Comparison of ENCODE assay signal across 22 cellular contexts in genomic region chr1:5833911-5834310, GRCh38.
"Had no signal": no experiment of that assay in that cellular context is flagged by ENCODE, and none has a peak within 500 bp of the region (broad histone marks: within the 10 kb centered on the region; RNA-seq: fewer than 3 reads in every experiment).

No MANE protein-coding gene starts in this region.

- H3K79me2 ChIP-seq: hepatocyte had no signal

- DNase-seq: dermis blood vessel endothelial cell; dorsolateral prefrontal cortex; effector CD4-positive, alpha-beta T cell; effector memory CD4-positive, alpha-beta T cell; foreskin keratinocyte; heart left ventricle; hypothalamus; immature natural killer cell; islet precursor cell; left cardiac atrium; left ventricle myocardium superior; mesenchymal stem cell; mucosa of descending colon had no signal

- H3K27me3 ChIP-seq: foreskin keratinocyte had no signal

- ATAC-seq: foreskin keratinocyte, gastroesophageal sphincter, heart left ventricle, left cardiac atrium, left lung, left ventricle myocardium superior, lower lobe of right lung, mucosa of descending colon had no signal

- H3K4me1 ChIP-seq: esophagus muscularis mucosa, foreskin keratinocyte, gastroesophageal sphincter, heart left ventricle, left lung, lower lobe of right lung had no signal

- H3K4me3 ChIP-seq: coronary artery, dorsolateral prefrontal cortex, esophagus muscularis mucosa, gastroesophageal sphincter, heart left ventricle, hepatocyte, left lung, lower lobe of right lung, mucosa of descending colon had no signal

- H3K4me2 ChIP-seq: hepatocyte had no signal

- H3K27ac ChIP-seq: coronary artery, dorsolateral prefrontal cortex, esophagus muscularis mucosa, foreskin keratinocyte, gastroesophageal sphincter, heart left ventricle, hepatocyte, left lung, lower lobe of right lung had no signal

- H2AFZ ChIP-seq: hepatocyte had no signal

- FAIRE-seq: colon, endothelial cell of umbilical vein, frontal cortex had no signal

- H3K36me3 ChIP-seq: esophagus muscularis mucosa, gastroesophageal sphincter, heart left ventricle, left lung, lower lobe of right lung had no signal

- H3K9me3 ChIP-seq: esophagus muscularis mucosa, gastroesophageal sphincter, heart left ventricle, left lung, lower lobe of right lung, mucosa of descending colon had no signal
